9 cellular contexts compared by ENCODE assay signal in genomic region chr16:1300664-1301476, GRCh38. TPM values are rescaled to one million over a fixed set of nuclear protein-coding genes. Genes with fewer than 3 reads are reported as not detected.
DNase-seq lines count a peak whose midpoint lies in the region; FAIRE-seq and TF ChIP-seq lines count a peak whose summit lies in the region.
"Had no signal": no experiment of that assay in that cellular context is flagged by ENCODE, and none has a peak within 500 bp of the region (broad histone marks: within the 10 kb centered on the region; RNA-seq: fewer than 3 reads in every experiment).

No MANE protein-coding gene starts in this region.

- H3K27ac ChIP-seq in KMS-11: no peak overlapping the region
- H3K27ac ChIP-seq in VCaP: no peak overlapping the region
- H3K27ac ChIP-seq: SK-N-MC had no signal

- no peak overlapping the region for H3K4me3 ChIP-seq in KMS-11 (IDR thresholded peaks at IDR 0.05; ENCODE audit: insufficient read depth, low read depth, low read length)
- H3K4me3 ChIP-seq in kidney epithelial cell (ENCODE audit: low read depth, low read length): no peak overlapping the region
- H3K4me3 ChIP-seq: SK-N-MC had no signal

- H2AFZ ChIP-seq in KMS-11 (ENCODE audit: low read depth): peak overlapping the region; percentile 56; the same call in 1 of the 2 replicates

- peak overlapping the region; percentile 23; the same call in 1 of the 2 replicates for H3K4me2 ChIP-seq in KMS-11

- H3K79me2 ChIP-seq in KMS-11 (ENCODE audit: insufficient read depth, low read depth): no peaks in the 10 kb centered on the region

- DNase-seq in D721Med (ENCODE audit: insufficient read length, low spot score): peak; percentile 94
- DNase-seq in T47D (ENCODE audit: low read depth in 1 of 2, low spot score in 1 of 2): peak; percentile 69 to 82
- no peak for DNase-seq in kidney epithelial cell (ENCODE audit: low read depth)
- DNase-seq in stimulated activated CD4-positive, alpha-beta T cell treated with anti-CD3 and anti-CD28 coated beads, Interleukin-2, amount 100 ng/mL, for 24 hours: peak; percentile 81 to 84
- DNase-seq in NCI-H510A treated with DMSO at 0.1 percent for 48 hours (lab: John Stamatoyannopoulos, UW): no peak
- DNase-seq in putamen (ENCODE audit: low spot score): no peak

- TF ChIP-seq CTCF in D721Med (IDR thresholded peaks at IDR 0.05; ENCODE audit: insufficient read depth, missing control alignments) (peak; percentile 50), KMS-11 (conservative IDR thresholded peaks at IDR 0.05; ENCODE audit: low read depth, low read length) (peak; percentile 81), VCaP (conservative IDR thresholded peaks at IDR 0.05) (peak; percentile 76), kidney epithelial cell (IDR thresholded peaks at IDR 0.05; ENCODE audit: insufficient read depth, low read length, poor library complexity, severe bottlenecking) (peak; percentile 69)

- no peaks in the 10 kb centered on the region for H4K20me1 ChIP-seq in KMS-11 (ENCODE audit: insufficient read depth)

- in situ Hi-C loops in T47D (cut with HindIII; ENCODE audit: low pct_unique_long_range_greater_than_20kb, low sequenced_read_pairs): no loop called here

- H3K36me3 ChIP-seq in KMS-11 (ENCODE audit: insufficient read depth): no peaks in the 10 kb centered on the region
- H3K36me3 ChIP-seq in kidney epithelial cell (ENCODE audit: control insufficient read depth, insufficient read depth, low read length): no peaks in the 10 kb centered on the region

- no peak for FAIRE-seq in D721Med (lab: Jason Lieb, UNC)

- H3K27me3 ChIP-seq in KMS-11 (ENCODE audit: insufficient read depth, low read depth) (peaks cover 61% of the 10 kb centered on the region), kidney epithelial cell (ENCODE audit: control insufficient read depth, insufficient read depth, low read length) (peaks cover 10% of the 10 kb centered on the region)

- H3K4me1 ChIP-seq in KMS-11 (ENCODE audit: low read depth, poor library complexity, severe bottlenecking): peaks cover 17% of the 10 kb centered on the region

- H3K9ac ChIP-seq in KMS-11: no peak overlapping the region

RNA-seq across cellular contexts. Expression of gene UBE2I, which starts 8.6 kb away (rescaled TPM):
- 129 and 139 TPM in 2 replicates for total RNA-seq in kidney epithelial cell

RNA-seq across cellular contexts. Expression of gene BAIAP3, which starts 32.6 kb away (rescaled TPM):
- 1.2 and 5.8 TPM in 2 replicates for total RNA-seq in kidney epithelial cell

RNA-seq across cellular contexts. Expression of gene TPSD1, which starts 45.0 kb away (rescaled TPM):
- total RNA-seq in kidney epithelial cell: not detected in 2 replicates

RNA-seq across cellular contexts. Expression of gene TSR3, which starts 50.8 kb away (rescaled TPM):
- total RNA-seq in kidney epithelial cell: 138 and 144 TPM in 2 replicates

RNA-seq across cellular contexts. Expression of gene GNPTG, which starts 50.9 kb away (rescaled TPM):
- 103 and 104 TPM in 2 replicates for total RNA-seq in kidney epithelial cell

Comparison
In these comparisons a context has a peak if more than half of its experiments do, and no peak if none do; other contexts are left out.
1. DNase-seq: peak in D721Med (single experiment), T47D (2 of 2) and stimulated activated CD4-positive, alpha-beta T cell treated with anti-CD3 and anti-CD28 coated beads, Interleukin-2, amount 100 ng/mL, for 24 hours (2 of 2); none in kidney epithelial cell (single experiment), NCI-H510A treated with DMSO at 0.1 percent for 48 hours (single experiment) and putamen (single experiment).
2. Peak in every context shown above with its lines, with median percentiles within 50 percentile points of each other: CTCF ChIP-seq.